Comparison of ENCODE assay signal across 29 cellular contexts in genomic region chr11:87339416-87339815, GRCh38.
DNase-seq lines count a peak whose midpoint lies in the region; ATAC-seq and TF ChIP-seq lines count a peak whose summit lies in the region.
"Had no signal": no experiment of that assay in that cellular context is flagged by ENCODE, and none has a peak within 500 bp of the region (broad histone marks: within the 10 kb centered on the region; RNA-seq: fewer than 3 reads in every experiment).

No MANE protein-coding gene starts in this region.

- no peak overlapping the region for H4K8ac ChIP-seq in trophoblast cell (ENCODE audit: low read depth, low read length)

- no peaks in the 10 kb centered on the region for H3K79me2 ChIP-seq in trophoblast cell (ENCODE audit: control insufficient read depth, insufficient read depth, low read length, poor library complexity)

- H3K4me3 ChIP-seq in Panc1 (ENCODE audit: low read depth in 2 of 2, low read length in 2 of 2) (no peak overlapping the region), trophoblast cell (ENCODE audit: low read depth, low read length) (no peak overlapping the region)
- H3K4me3 ChIP-seq: A549; BLaER1; BLaER1 treated with 17β-estradiol and CSF1 and Interleukin-3, amounts not matched to agents 10 nM and 100 nM had no signal

- no peak overlapping the region for H3K18ac ChIP-seq in trophoblast cell (ENCODE audit: low read length)

- H3K14ac ChIP-seq in trophoblast cell (ENCODE audit: low read length): no peak overlapping the region

- peaks cover 10% of the 10 kb centered on the region; the same call in 1 of the 2 replicates for H3K9me3 ChIP-seq in Panc1 (ENCODE audit: control insufficient read depth, insufficient read depth, low read depth, low read length)
- H3K9me3 ChIP-seq in trophoblast cell (ENCODE audit: insufficient read depth, low read depth, low read length): peaks cover 3% of the 10 kb centered on the region
- H3K9me3 ChIP-seq: BE2C had no signal

- no peak overlapping the region for H3K9ac ChIP-seq in trophoblast cell (ENCODE audit: low read length)
- H3K9ac ChIP-seq: BLaER1; BLaER1 treated with 17β-estradiol and CSF1 and Interleukin-3, amounts not matched to agents 10 nM and 100 nM had no signal

- no peak overlapping the region for H3K4me2 ChIP-seq in trophoblast cell (ENCODE audit: low read length)
- H3K4me2 ChIP-seq: A549; BLaER1; BLaER1 treated with 17β-estradiol and CSF1 and Interleukin-3, amounts not matched to agents 10 nM and 100 nM had no signal

- H2BK120ac ChIP-seq in trophoblast cell (ENCODE audit: insufficient read depth, low read length, poor library complexity): no peak overlapping the region

- TF ChIP-seq CTCF in Panc1 (IDR thresholded peaks at IDR 0.05): no peak

- H3K27ac ChIP-seq in Panc1 (ENCODE audit: low read length) (no peak overlapping the region), trophoblast cell (ENCODE audit: low read depth, low read length) (no peak overlapping the region)
- H3K27ac ChIP-seq: 22Rv1; A549; BLaER1; BLaER1 treated with 17β-estradiol and CSF1 and Interleukin-3, amounts not matched to agents 10 nM and 100 nM; C4-2B had no signal

- POLR2A ChIA-PET in Panc1 (lab: Charles Lee): no interaction called here

- DNase-seq in Panc1 (ENCODE audit: low read depth, low spot score) (no peak), trophoblast cell (peak; percentile 9 to 76), SW480 (ENCODE audit: low spot score) (no peak), ecto neural progenitor cell (ENCODE audit: low spot score) (no peak)
- DNase-seq: 8988T; ACHN; AML-193; BE2C; C1 segment of cervical spinal cord; Caco-2; Calu3; CD4-positive, alpha-beta memory T cell; CD4-positive, alpha-beta T cell; CD4-positive, CD25-positive, alpha-beta regulatory T cell; CD8-positive, alpha-beta memory T cell; CD8-positive, alpha-beta T cell; COR-L47; DMS 273 treated with DMSO at 0.1 percent for 48 hours; DMS153; DMS53; DMS79; DMS79 treated with DMSO at 0.1 percent for 48 hours; DND-41; EL had no signal

- H4K91ac ChIP-seq in trophoblast cell (ENCODE audit: low read depth, low read length): no peak overlapping the region

- in situ Hi-C loops in Panc1 (cut with HindIII; ENCODE audit: low pct_unique_long_range_greater_than_20kb, low sequenced_read_pairs): no loop called here

- CTCF ChIA-PET in Panc1 (lab: Charles Lee): no interaction called here

- ATAC-seq in Panc1: 0 out of 2 replicates have a peak, but pooled peaks have one; percentile 56
- ATAC-seq: A549; CD8-positive, alpha-beta T cell had no signal

- intact Hi-C loops in Panc1 (cut with micrococcal nuclease; ENCODE audit: unreplicated experiment): no loop called here

- H2AFZ ChIP-seq in trophoblast cell (ENCODE audit: insufficient read depth, low read length, poor library complexity): no peak overlapping the region

- no peak overlapping the region for H2AK5ac ChIP-seq in trophoblast cell (ENCODE audit: low read length)

- no TSS peak for BruUV-seq in Panc1 (replicated peaks; lab: Mats Ljungman, UMichigan)

- H3K36me3 ChIP-seq in Panc1 (ENCODE audit: control insufficient read depth, insufficient read depth, low read length): no peaks in the 10 kb centered on the region
- H3K36me3 ChIP-seq in trophoblast cell (ENCODE audit: control insufficient read depth in 1 of 2, insufficient read depth in 2 of 2, low read length in 2 of 2): no peaks in the 10 kb centered on the region
- H3K36me3 ChIP-seq: BE2C; BLaER1; BLaER1 treated with 17β-estradiol and CSF1 and Interleukin-3, amounts not matched to agents 10 nM and 100 nM had no signal

- no peaks in the 10 kb centered on the region for H3K79me1 ChIP-seq in trophoblast cell (ENCODE audit: low read length)

- H3K27me3 ChIP-seq in Panc1 (ENCODE audit: control insufficient read depth, insufficient read depth, low read length) (no peaks in the 10 kb centered on the region), trophoblast cell (ENCODE audit: insufficient read depth, low read length) (no peaks in the 10 kb centered on the region)
- H3K27me3 ChIP-seq: BE2C; BLaER1; BLaER1 treated with 17β-estradiol and CSF1 and Interleukin-3, amounts not matched to agents 10 nM and 100 nM had no signal

- H2BK12ac ChIP-seq in trophoblast cell (ENCODE audit: low read length): no peak overlapping the region

- H2BK5ac ChIP-seq in trophoblast cell (ENCODE audit: low read depth, low read length, poor library complexity): no peak overlapping the region

- H3K4ac ChIP-seq in trophoblast cell (ENCODE audit: low read depth, low read length): no peak overlapping the region

- no peaks in the 10 kb centered on the region for H3K4me1 ChIP-seq in Panc1 (ENCODE audit: control insufficient read depth, insufficient read depth, low read length)
- no peaks in the 10 kb centered on the region for H3K4me1 ChIP-seq in trophoblast cell (ENCODE audit: control insufficient read depth in 1 of 2, insufficient read depth in 2 of 2, low read length in 2 of 2)
- H3K4me1 ChIP-seq: A549; BE2C; BLaER1; BLaER1 treated with 17β-estradiol and CSF1 and Interleukin-3, amounts not matched to agents 10 nM and 100 nM; Caco-2 had no signal

- H3K23ac ChIP-seq in trophoblast cell (ENCODE audit: low read length): no peak overlapping the region

- no peak overlapping the region for H4K12ac ChIP-seq in trophoblast cell (ENCODE audit: low read depth, low read length)

- no CpG with 5 or more reads among the region's 5 CpGs for WGBS in trophoblast cell (ENCODE audit: extremely low coverage, insufficient coverage, insufficient read length)

Comparison
In these comparisons a context has a peak if more than half of its experiments do, and no peak if none do; other contexts are left out.
1. DNase-seq: peak in trophoblast cell (2 of 2); none in Panc1 (single experiment), SW480 (single experiment) and ecto neural progenitor cell (single experiment).